In genomic region chr4:2339458-2340271, GRCh38 we compare ENCODE assay signal across 18 cellular contexts.
DNase-seq lines count a peak whose midpoint lies in the region; ATAC-seq and TF ChIP-seq lines count a peak whose summit lies in the region.
"Had no signal": no experiment of that assay in that cellular context is flagged by ENCODE, and none has a peak within 500 bp of the region (broad histone marks: within the 10 kb centered on the region; RNA-seq: fewer than 3 reads in every experiment).

No MANE protein-coding gene starts in this region.

- H3K9me3 ChIP-seq in left ventricle myocardium inferior (replicated peaks): no peaks in the 10 kb centered on the region
- H3K9me3 ChIP-seq in aorta (ENCODE audit: control insufficient read depth, low read length): no peaks in the 10 kb centered on the region
- H3K9me3 ChIP-seq: MG63, ovary, uterus had no signal

- ATAC-seq in left ventricle myocardium superior (no peak), aorta (ENCODE audit: low FRiP score) (no peak), left colon (no peak), HG02981 (IDR thresholded peaks at IDR 0.05; ENCODE audit: unreplicated experiment) (no peak)
- ATAC-seq: left cardiac atrium, Right ventricle myocardium inferior had no signal

- DNase-seq in left ventricle myocardium superior (peak; percentile 24), left ventricle myocardium inferior (no peak), cerebellum (ENCODE audit: low spot score) (peak; percentile 71), mesenteric fat pad (ENCODE audit: low spot score) (peak; percentile 84), aorta (peak; percentile 19 to 62), left colon (no peak)
- DNase-seq in effector CD4-positive, alpha-beta T cell: no peak
- DNase-seq: activated gamma-delta T cell; anterior cingulate cortex; left cardiac atrium; MG63; NCI-H187 treated with DMSO at 0.1 percent for 48 hours; stimulated activated CD4-positive, alpha-beta T cell treated with anti-CD3 and anti-CD28 coated beads, Interleukin-1b, Interleukin-23, amount 100 ng/mL, for 48 hours; T-helper 1 cell had no signal

- intact Hi-C loops in left ventricle myocardium superior (cut with micrococcal nuclease): no loop called here
- intact Hi-C loops in left ventricle myocardium inferior (cut with micrococcal nuclease): no loop called here
- intact Hi-C loops in aorta (cut with DNase I): no loop called here
- intact Hi-C loops in left colon (cut with DNase I, micrococcal nuclease): no loop called here

- WGBS in aorta, 2 donors: 80 to 82% methylated on average over 39 of the region's 39 CpGs

- no peak overlapping the region for H3K27ac ChIP-seq in left ventricle myocardium inferior (replicated peaks)
- H3K27ac ChIP-seq in aorta (ENCODE audit: low read depth in 1 of 2, low read length in 2 of 2): no peak overlapping the region
- H3K27ac ChIP-seq: ovary, uterus had no signal

- H3K4me1 ChIP-seq in left ventricle myocardium inferior (no peaks in the 10 kb centered on the region), aorta (ENCODE audit: control insufficient read depth in 1 of 2, insufficient read depth in 2 of 2, low read length in 2 of 2) (no peaks in the 10 kb centered on the region)
- H3K4me1 ChIP-seq: uterus had no signal

- H3K4me3 ChIP-seq in left ventricle myocardium inferior: no peak overlapping the region
- H3K4me3 ChIP-seq in aorta (ENCODE audit: low read length in 2 of 2): no peak overlapping the region
- H3K4me3 ChIP-seq: MG63, ovary, uterus had no signal

- H3K36me3 ChIP-seq in left ventricle myocardium inferior (no peaks in the 10 kb centered on the region), aorta (ENCODE audit: control insufficient read depth in 1 of 2, insufficient read depth in 2 of 2, low read length in 1 of 2) (no peaks in the 10 kb centered on the region)
- H3K36me3 ChIP-seq: MG63, ovary, uterus had no signal

- TF ChIP-seq CTCF in left ventricle myocardium inferior (IDR thresholded peaks at IDR 0.05; ENCODE audit: borderline replicate concordance): no peak

- H3K27me3 ChIP-seq in left ventricle myocardium inferior (ENCODE audit: low read depth) (no peaks in the 10 kb centered on the region), aorta (ENCODE audit: control insufficient read depth in 1 of 2, insufficient read depth in 2 of 2, low read length in 1 of 2) (no peaks in the 10 kb centered on the region)
- H3K27me3 ChIP-seq: MG63, ovary, uterus had no signal

Comparison
In these comparisons a context has a peak if more than half of its experiments do, and no peak if none do; other contexts are left out.
1. DNase-seq: peak in left ventricle myocardium superior (single experiment), cerebellum (single experiment), mesenteric fat pad (single experiment) and aorta (2 of 2); none in left ventricle myocardium inferior (single experiment), left colon (0 of 2) and effector CD4-positive, alpha-beta T cell (single experiment).